Comparison of ENCODE assay signal across 1 cellular context in genomic region chr7:47338031-47338430, GRCh38.
TF ChIP-seq lines count a peak whose summit lies in the region.

No MANE protein-coding gene starts in this region.

TF ChIP-seq in IMR-90, 13 proteins besides CTCF, POLR2A, EP300 and RAD21:
- TF ChIP-seq, protein P1, sequence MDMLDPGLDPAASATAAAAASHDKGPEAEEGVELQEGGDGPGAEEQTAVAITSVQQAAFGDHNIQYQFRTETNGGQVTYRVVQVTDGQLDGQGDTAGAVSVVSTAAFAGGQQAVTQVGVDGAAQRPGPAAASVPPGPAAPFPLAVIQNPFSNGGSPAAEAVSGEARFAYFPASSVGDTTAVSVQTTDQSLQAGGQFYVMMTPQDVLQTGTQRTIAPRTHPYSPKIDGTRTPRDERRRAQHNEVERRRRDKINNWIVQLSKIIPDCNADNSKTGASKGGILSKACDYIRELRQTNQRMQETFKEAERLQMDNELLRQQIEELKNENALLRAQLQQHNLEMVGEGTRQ (IDR thresholded peaks at IDR 0.05; ENCODE audit: low read depth, low read length): 0 out of 2 replicates have a peak, but pooled peaks have one; percentile 23
- TF ChIP-seq MXI1 (IDR thresholded peaks at IDR 0.05; ENCODE audit: borderline replicate concordance, low read depth, low read length): no peak
